12 cellular contexts compared by ENCODE assay signal in genomic region chr6:84013354-84013753, GRCh38. TPM values are rescaled to one million over a fixed set of nuclear protein-coding genes. Genes with fewer than 3 reads are reported as not detected.
"Had no signal": no experiment of that assay in that cellular context is flagged by ENCODE, and none has a peak within 500 bp of the region (broad histone marks: within the 10 kb centered on the region; RNA-seq: fewer than 3 reads in every experiment).

No MANE protein-coding gene starts in this region.

- H3K9me3 ChIP-seq: HAP-1 had no signal

- DNase-seq: GOT3, H7, HFFc6, IMR-90, Karpas-422, KBM-7 had no signal

- H3K4me3 Mint-ChIP-seq: HFFc6 had no signal

- H3K9ac ChIP-seq: KMS-11 had no signal

- H3K9me3 Mint-ChIP-seq: HFFc6 had no signal

- FAIRE-seq: HepG2 had no signal

- H3K4me1 ChIP-seq: HAP-1 had no signal

- H3K36me3 ChIP-seq: HAP-1 had no signal

- H3K4me3 ChIP-seq: HAP-1 had no signal

- ATAC-seq: HCT116, HepG2 had no signal

- H3K27ac ChIP-seq: HL-60, KMS-11 had no signal

- H3K4me2 ChIP-seq: KMS-11 had no signal

- H3K27ac Mint-ChIP-seq: HFFc6 had no signal

RNA-seq across cellular contexts. Expression of gene MRAP2, which starts 20.2 kb away (rescaled TPM):
- total RNA-seq: H4, IMR-90 had no signal
